ENCODE assay signal across 11 cellular contexts in genomic region chr20:51360451-51361230, GRCh38.
DNase-seq lines count a peak whose midpoint lies in the region; ATAC-seq, FAIRE-seq and TF ChIP-seq lines count a peak whose summit lies in the region.
"Had no signal": no experiment of that assay in that cellular context is flagged by ENCODE, and none has a peak within 500 bp of the region (broad histone marks: within the 10 kb centered on the region; RNA-seq: fewer than 3 reads in every experiment).

No MANE protein-coding gene starts in this region.

- POLR2A ChIA-PET in PC-9 (lab: Charles Lee; ENCODE audit: unreplicated experiment): interaction anchor here (0.5 kb wide), 1 partner anchor 757 kb away, joined by 4 read pairs; no protein-coding TSS in a partner anchor
- POLR2A ChIA-PET in endothelial cell of umbilical vein (lab: Charles Lee): interaction anchor here (1.0 kb wide), 1 partner anchor 239 kb away, joined by 3 read pairs; no protein-coding TSS in a partner anchor

- no peaks in the 10 kb centered on the region for H3K79me2 ChIP-seq in PC-9 (ENCODE audit: low read depth)
- no peaks in the 10 kb centered on the region for H3K79me2 ChIP-seq in endothelial cell of umbilical vein (ENCODE audit: control insufficient read depth, insufficient read depth, low read length)

- no peaks in the 10 kb centered on the region for H3K9me1 ChIP-seq in endothelial cell of umbilical vein (replicated peaks; ENCODE audit: control insufficient read depth, extremely low read depth, insufficient read depth, low read length)

- DNase-seq in AG20443 (ENCODE audit: low spot score): peak; percentile 88
- peak; percentile 29 to 90 for DNase-seq in PC-9
- peak; percentile 98 for DNase-seq in endothelial cell of umbilical vein (ENCODE audit: low read depth, low spot score)
- DNase-seq in non-pigmented ciliary epithelial cell (ENCODE audit: low read depth): peak; percentile 99
- no peak for DNase-seq in esophagus muscularis mucosa (ENCODE audit: extremely low spot score)
- DNase-seq in T-helper 2 cell: no peak
- DNase-seq: dorsolateral prefrontal cortex, NCI-H1105 treated with DMSO at 0.1 percent for 48 hours had no signal

- no peaks in the 10 kb centered on the region for H4K20me1 ChIP-seq in PC-9 (ENCODE audit: insufficient read depth)
- H4K20me1 ChIP-seq in endothelial cell of umbilical vein (replicated peaks; ENCODE audit: control insufficient read depth, extremely low read depth, insufficient read depth, low read length): no peaks in the 10 kb centered on the region

- H3K27me3 ChIP-seq in PC-9 (ENCODE audit: insufficient read depth, low read depth) (no peaks in the 10 kb centered on the region), endothelial cell of umbilical vein (ENCODE audit: control insufficient read depth in 2 of 2, insufficient read depth in 2 of 2, low read length in 2 of 2) (no peaks in the 10 kb centered on the region), esophagus muscularis mucosa (no peaks in the 10 kb centered on the region)

- 61% methylated on average over 11 of the region's 13 CpGs for WGBS in esophagus muscularis mucosa

- intact Hi-C loops in PC-9 (cut with micrococcal nuclease; ENCODE audit: unreplicated experiment) (no loop called here), endothelial cell of umbilical vein (cut with micrococcal nuclease) (loop anchor here (1.0 to 10.0 kb wide), 5 partner anchors 14 to 1132 kb away; partner anchors contain the start of gene ATP9A), esophagus muscularis mucosa (cut with DNase I) (no loop called here)

- no peak overlapping the region for H2AFZ ChIP-seq in PC-9
- H2AFZ ChIP-seq in endothelial cell of umbilical vein (ENCODE audit: low read depth, low read length): no peak overlapping the region

- no peak for TF ChIP-seq EP300 in esophagus muscularis mucosa (IDR thresholded peaks at IDR 0.05)

- ATAC-seq in GM21447 (IDR thresholded peaks at IDR 0.05; ENCODE audit: unreplicated experiment) (no peak), HG03460 (IDR thresholded peaks at IDR 0.05; ENCODE audit: unreplicated experiment) (no peak)

- CTCF ChIA-PET in PC-9 (lab: Charles Lee): no interaction called here
- CTCF ChIA-PET in endothelial cell of umbilical vein (lab: Charles Lee): interaction anchor here (0.8 to 3.8 kb wide), 13 partner anchors 10 to 378 kb away, joined by 3 to 18 read pairs (median 3); no protein-coding TSS in a partner anchor

- H3K9ac ChIP-seq in endothelial cell of umbilical vein (replicated peaks; ENCODE audit: extremely low read depth, insufficient read depth, low read length): peak overlapping the region; percentile 79

- H3K27ac ChIP-seq in PC-9: peak overlapping the region; percentile 70
- peak overlapping the region; percentile 85 for H3K27ac ChIP-seq in endothelial cell of umbilical vein (ENCODE audit: insufficient read depth, low read depth, low read length)
- H3K27ac ChIP-seq in esophagus muscularis mucosa (replicated peaks in 1 of 4): no peak overlapping the region
- H3K27ac ChIP-seq: dorsolateral prefrontal cortex, prostate gland had no signal

- H3K9me3 ChIP-seq in PC-9 (ENCODE audit: insufficient read depth, low read depth): peaks cover 6% of the 10 kb centered on the region; the same call in 1 of the 2 replicates
- H3K9me3 ChIP-seq in endothelial cell of umbilical vein (replicated peaks; ENCODE audit: control insufficient read depth, insufficient read depth, low read length): no peaks in the 10 kb centered on the region
- peaks cover 0 to 11% (median 9%) of the 10 kb centered on the region in 4 donors for H3K9me3 ChIP-seq in esophagus muscularis mucosa
- H3K9me3 ChIP-seq: prostate gland had no signal

- dilution Hi-C loops in endothelial cell of umbilical vein (cut with MboI; ENCODE audit: extremely low pct_ligation_motif_present, low sequenced_read_pairs): no loop called here

- H3K4me1 ChIP-seq in PC-9 (replicated peaks; ENCODE audit: insufficient read depth) (peaks cover 48% of the 10 kb centered on the region), endothelial cell of umbilical vein (ENCODE audit: control insufficient read depth, extremely low read depth, insufficient read depth, low read length) (peaks cover 33% of the 10 kb centered on the region), esophagus muscularis mucosa (peaks cover 0 to under 1% (median 0%) of the 10 kb centered on the region in 4 donors)
- H3K4me1 ChIP-seq: prostate gland had no signal

- FAIRE-seq in endothelial cell of umbilical vein (lab: Jason Lieb, UNC): peak; percentile 99

- no peaks in the 10 kb centered on the region for H3K9me2 ChIP-seq in PC-9 (ENCODE audit: insufficient read depth)

- H3K4me3 ChIP-seq in PC-9 (no peak overlapping the region), endothelial cell of umbilical vein (replicated peaks in 1 of 3; ENCODE audit: insufficient read depth in 1 of 3, low read depth in 1 of 3, low read length in 3 of 3) (no peak overlapping the region), esophagus muscularis mucosa (no peak overlapping the region)
- H3K4me3 ChIP-seq: dorsolateral prefrontal cortex, prostate gland had no signal

- H3K36me3 ChIP-seq in PC-9 (ENCODE audit: low read depth) (no peaks in the 10 kb centered on the region), endothelial cell of umbilical vein (ENCODE audit: control insufficient read depth in 2 of 2, extremely low read depth in 1 of 2, insufficient read depth in 2 of 2, low read length in 2 of 2) (no peaks in the 10 kb centered on the region), esophagus muscularis mucosa (no peaks in the 10 kb centered on the region)
- H3K36me3 ChIP-seq: prostate gland had no signal

- no peak for TF ChIP-seq POLR2A in endothelial cell of umbilical vein (IDR thresholded peaks at IDR 0.05; ENCODE audit: low read depth, low read length)
- TF ChIP-seq POLR2A in esophagus muscularis mucosa (IDR thresholded peaks at IDR 0.05; ENCODE audit: low read depth): no peak

- H3K4me2 ChIP-seq in PC-9 (peak overlapping the region; percentile 60), endothelial cell of umbilical vein (ENCODE audit: insufficient read depth, low read length) (peak overlapping the region; percentile 41)

- TF ChIP-seq CTCF in PC-9 (conservative IDR thresholded peaks at IDR 0.05): no peak
- no peak for TF ChIP-seq CTCF in endothelial cell of umbilical vein (IDR thresholded peaks at IDR 0.05; ENCODE audit: extremely low read depth in 1 of 2, insufficient read depth in 1 of 2, low read depth in 1 of 2, low read length in 2 of 2)
- TF ChIP-seq CTCF in esophagus muscularis mucosa (IDR thresholded peaks at IDR 0.05): no peak

- peaks cover 43% of the 10 kb centered on the region for H3F3A ChIP-seq in PC-9 (ENCODE audit: insufficient read depth, low read depth)

- no TSS peak for BruUV-seq in PC-9 (replicated peaks; lab: Mats Ljungman, UMichigan)
- no TSS peak for BruUV-seq in endothelial cell of umbilical vein (replicated peaks; lab: Mats Ljungman, UMichigan)

TF ChIP-seq in endothelial cell of umbilical vein, 7 proteins besides CTCF, POLR2A, EP300 and RAD21:
- peak; percentile 98 for TF ChIP-seq FOS (IDR thresholded peaks at IDR 0.05; ENCODE audit: borderline replicate concordance, insufficient read depth, low read length)
- no peak for TF ChIP-seq MYC (IDR thresholded peaks at IDR 0.05; ENCODE audit: low read depth, low read length)
- TF ChIP-seq EZH2 (IDR thresholded peaks at IDR 0.05; ENCODE audit: borderline replicate concordance, low read depth, low read length, severe bottlenecking): no peak
- peak; percentile 89 for TF ChIP-seq JUN (IDR thresholded peaks at IDR 0.05; ENCODE audit: borderline replicate concordance, insufficient read depth, insufficient read length, low read depth)
- peak; percentile 80 for TF ChIP-seq POLR2AphosphoS5 (IDR thresholded peaks at IDR 0.05; ENCODE audit: insufficient read depth, low read depth, low read length)
- TF ChIP-seq GATA2 (IDR thresholded peaks at IDR 0.05; ENCODE audit: insufficient read depth, insufficient read length, low read depth, low read length): peak; percentile 26

Comparison
In these comparisons a context has a peak if more than half of its experiments do, and no peak if none do; other contexts are left out.
1. DNase-seq: peak in AG20443 (single experiment), PC-9 (2 of 2), endothelial cell of umbilical vein (single experiment) and non-pigmented ciliary epithelial cell (single experiment); none in esophagus muscularis mucosa (single experiment) and T-helper 2 cell (0 of 5).
2. H3K27ac ChIP-seq: peak in PC-9 (single experiment) and endothelial cell of umbilical vein (single experiment); none in esophagus muscularis mucosa (0 of 4).